8 cellular contexts compared by ENCODE assay signal in the genomic region with DNA sequence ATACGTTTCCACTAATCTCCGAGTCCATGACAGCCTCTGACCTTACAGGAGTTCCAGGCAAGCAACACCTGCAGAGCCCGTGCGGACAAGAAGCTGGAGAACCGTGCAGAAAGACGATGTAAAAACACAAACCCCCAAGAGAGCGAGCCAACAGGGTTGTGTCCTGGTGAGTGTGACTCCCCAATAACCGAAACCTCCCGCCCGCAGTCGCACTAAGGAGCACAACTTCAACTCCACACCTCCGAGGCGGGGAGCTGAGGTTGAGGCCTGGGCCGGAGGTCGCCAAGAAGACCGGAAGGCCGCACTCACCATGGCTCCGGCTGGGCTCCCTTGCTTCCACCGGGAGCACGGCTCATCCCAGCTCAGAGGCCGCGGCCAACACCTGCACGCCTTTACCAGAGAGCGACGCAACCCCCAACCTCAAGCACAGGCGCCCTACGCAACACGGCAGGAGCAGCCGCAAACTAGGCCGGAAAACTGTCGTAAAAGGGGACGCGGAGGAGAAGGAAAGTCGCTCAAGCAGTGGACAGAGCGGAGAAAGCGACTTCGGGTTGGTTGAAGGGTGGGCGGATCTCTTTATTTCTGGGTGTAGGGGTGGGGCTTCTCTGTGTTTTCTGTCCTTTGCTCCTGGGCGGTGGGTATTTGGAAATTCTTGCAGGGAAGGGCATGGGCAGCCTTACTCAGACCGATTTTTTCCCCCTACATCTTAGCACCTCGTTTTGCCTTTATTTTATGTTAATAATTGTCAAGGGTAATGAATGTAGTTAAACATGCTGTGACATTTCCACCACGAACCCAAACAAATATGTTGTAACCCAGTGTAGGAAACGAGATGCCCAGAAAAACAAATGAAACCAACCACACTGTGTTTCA. TPM values are rescaled to one million over a fixed set of nuclear protein-coding genes. Genes with fewer than 3 reads are reported as not detected.
DNase-seq lines count a peak whose midpoint lies in the region; ATAC-seq, FAIRE-seq and TF ChIP-seq lines count a peak whose summit lies in the region.

A gene (minus strand): TSS at position 446 of the 873 bp plus-strand sequence. CDS start 134 bp downstream, at position 312.

- intact Hi-C loops in CD14-positive monocyte (cut with micrococcal nuclease) (loop anchor here (5.0 kb wide), 2 partner anchors 72 to 77 kb away; a partner anchor contains a TSS), HepG2 (cut with micrococcal nuclease; ENCODE audit: unreplicated experiment) (loop anchor here (5.0 to 10.0 kb wide), 3 partner anchors 77 to 385 kb away; a partner anchor contains a TSS)

- TF ChIP-seq EP300 in HepG2 (IDR thresholded peaks at IDR 0.05; ENCODE audit: low read depth in 2 of 2, low read length in 2 of 2): peak in 1 of 2 experiments; percentile 34; a peak in 2 of 4 replicates
- TF ChIP-seq EP300 in HepG2 (CRISPR knock-in tag; IDR thresholded peaks at IDR 0.05; ENCODE audit: borderline replicate concordance): no peak; the same call in 1 of the 2 replicates

- no peak; the same call in 1 of the 2 replicates for TF ChIP-seq RAD21 in HepG2 (CRISPR knock-in tag; IDR thresholded peaks at IDR 0.05)

- H3K27ac Mint-ChIP-seq in CD14-positive monocyte: peak within 1 kb of the TSS; percentile 83 to 95 (median 87)

- peaks cover 0 to 9% of the 10 kb centered on the region in 2 experiments; a peak in 2 of 5 replicates for H3K36me3 ChIP-seq in HepG2 (replicated peaks in 1 of 2; ENCODE audit: control insufficient read depth in 1 of 2, insufficient read depth in 2 of 2, low read length in 2 of 2)

- DNase-seq in CD14-positive monocyte (ENCODE audit: low spot score) (peak; percentile 84), NCI-H82 (lab: John Stamatoyannopoulos, UW) (peak; percentile 99), dermis microvascular lymphatic vessel endothelial cell (ENCODE audit: low read depth in 2 of 2) (peak; percentile 85 to 96), HepG2 (ENCODE audit: low spot score) (peak; percentile 96)
- DNase-seq in activated CD4-positive, alpha-beta T cell treated with anti-CD3 and anti-CD28 coated beads, Interleukin-2, amount 50 U/mL, for 48 hours: peak; percentile 86 to 91
- DNase-seq in stimulated activated CD4-positive, alpha-beta T cell treated with anti-CD3 and anti-CD28 coated beads, Interleukin-4, amount 100 ng/mL, for 1 hour: peak; percentile 84

- peak; percentile 89 to 91 for TF ChIP-seq POLR2A in HepG2 (IDR thresholded peaks at IDR 0.05; ENCODE audit: insufficient read depth in 1 of 2, low read depth in 2 of 2, low read length in 2 of 2)

- peak within 1 kb of the TSS; percentile 87 to 99 for H3K4me3 Mint-ChIP-seq in CD14-positive monocyte

- ATAC-seq in GM19397 (IDR thresholded peaks at IDR 0.05; ENCODE audit: unreplicated experiment) (peak; percentile 96), HG03571 (IDR thresholded peaks at IDR 0.05; ENCODE audit: unreplicated experiment) (peak; percentile 97), HepG2 (peak; percentile 99)

- peaks cover 16% of the 10 kb centered on the region for H3K4me1 Mint-ChIP-seq in CD14-positive monocyte

- H3K9me3 ChIP-seq in HepG2 (ENCODE audit: low read length): no peaks in the 10 kb centered on the region

- CTCF ChIA-PET in HepG2 (lab: Yijun Ruan, JAX; ENCODE audit: low intra/inter-chr PET ratio, low total read pairs): no interaction called here

- H3K4me2 ChIP-seq in HepG2 (ENCODE audit: low read depth, low read length): peak within 1 kb of the TSS; percentile 81

- H3K4me3 ChIP-seq in HepG2 (replicated peaks in 1 of 3; ENCODE audit: insufficient read depth in 1 of 3, low read depth in 2 of 3, low read length in 3 of 3): peak within 1 kb of the TSS; percentile 87 to 97 (median 92)

- H3K9ac ChIP-seq in HepG2 (ENCODE audit: insufficient read depth, low read depth, low read length): peak within 1 kb of the TSS; percentile 94

- H3K27me3 ChIP-seq in HepG2 (ENCODE audit: control insufficient read depth in 1 of 2, insufficient read depth in 2 of 2, low read length in 2 of 2): peaks cover 0 to 2% of the 10 kb centered on the region in 2 experiments; a peak in 1 of 5 replicates

- peak; percentile 80 for FAIRE-seq in HepG2 (lab: Jason Lieb, UNC)

- in situ Hi-C loops in HepG2 (cut with HindIII; ENCODE audit: extremely low pct_ligation_motif_present, low pct_unique_long_range_greater_than_20kb): loop anchor here (25.0 kb wide), 1 partner anchor 377 kb away; a partner anchor contains a TSS

- H3K79me2 ChIP-seq in HepG2 (ENCODE audit: insufficient read depth, low read length): peaks cover 10% of the 10 kb centered on the region

- BruUV-seq in HepG2 (replicated peaks; lab: Mats Ljungman, UMichigan): no TSS peak

- no peaks in the 10 kb centered on the region for H4K20me1 ChIP-seq in HepG2 (ENCODE audit: insufficient read depth, low read length)

- H3K27me3 Mint-ChIP-seq in CD14-positive monocyte (ENCODE audit: low read depth in 3 of 3): peaks cover 0 to 6% (median 0%) of the 10 kb centered on the region in 3 donors

- WGBS in HepG2 (ENCODE audit: low lambda C conversion rate): under 1% methylated on average over 22 of the region's 43 CpGs

- peaks cover 27% of the 10 kb centered on the region for H3K4me1 ChIP-seq in HepG2 (ENCODE audit: insufficient read depth, low read length)

- POLR2A ChIA-PET in HepG2 (lab: Yijun Ruan, JAX): interaction anchor here (0.9 to 1.7 kb wide), 6 partner anchors 12 to 388 kb away, joined by 3 to 20 read pairs (median 4); a partner anchor contains a TSS

- H3K27ac ChIP-seq in HepG2 (ENCODE audit: extremely low read length, insufficient read depth, low read length): peak within 1 kb of the TSS; percentile 94

- peaks cover 10 to 19% of the 10 kb centered on the region in 2 donors for H3K36me3 Mint-ChIP-seq in CD14-positive monocyte

- peak within 1 kb of the TSS; percentile 93 for H2AFZ ChIP-seq in HepG2 (ENCODE audit: low read length)

- TF ChIP-seq CTCF in CD14-positive monocyte (IDR thresholded peaks at IDR 0.05): no peak
- peak; percentile 29; the same call in 1 of the 2 replicates for TF ChIP-seq CTCF in HepG2 (CRISPR knock-in tag; IDR thresholded peaks at IDR 0.05)

- H3K9me3 Mint-ChIP-seq in CD14-positive monocyte: no peaks in the 10 kb centered on the region

TF ChIP-seq in HepG2, 621 proteins besides CTCF, POLR2A, EP300 and RAD21 (continues in another document):
- TF ChIP-seq NFIB (CRISPR knock-in tag; IDR thresholded peaks at IDR 0.05; ENCODE audit: borderline replicate concordance): no peak
- TF ChIP-seq ZNF256 (CRISPR knock-in tag; conservative IDR thresholded peaks at IDR 0.05): 0 out of 2 replicates have a peak, but pooled peaks have one; percentile 18
- TF ChIP-seq ZNF138 (CRISPR knock-in tag; IDR thresholded peaks at IDR 0.05; ENCODE audit: low read depth): no peak
- peak; percentile 63 for TF ChIP-seq AGO2 (optimal IDR thresholded peaks at IDR 0.05; ENCODE audit: low read depth, low read length)
- peak; percentile 6 for TF ChIP-seq NCOA2 (CRISPR knock-in tag; IDR thresholded peaks at IDR 0.05)
- TF ChIP-seq, protein P1, sequence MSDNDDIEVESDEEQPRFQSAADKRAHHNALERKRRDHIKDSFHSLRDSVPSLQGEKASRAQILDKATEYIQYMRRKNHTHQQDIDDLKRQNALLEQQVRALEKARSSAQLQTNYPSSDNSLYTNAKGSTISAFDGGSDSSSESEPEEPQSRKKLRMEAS (IDR thresholded peaks at IDR 0.05): peak; percentile 92
- TF ChIP-seq ZNF749 (CRISPR knock-in tag; IDR thresholded peaks at IDR 0.05; ENCODE audit: borderline replicate concordance): peak; percentile 80
- TF ChIP-seq, protein P2, sequence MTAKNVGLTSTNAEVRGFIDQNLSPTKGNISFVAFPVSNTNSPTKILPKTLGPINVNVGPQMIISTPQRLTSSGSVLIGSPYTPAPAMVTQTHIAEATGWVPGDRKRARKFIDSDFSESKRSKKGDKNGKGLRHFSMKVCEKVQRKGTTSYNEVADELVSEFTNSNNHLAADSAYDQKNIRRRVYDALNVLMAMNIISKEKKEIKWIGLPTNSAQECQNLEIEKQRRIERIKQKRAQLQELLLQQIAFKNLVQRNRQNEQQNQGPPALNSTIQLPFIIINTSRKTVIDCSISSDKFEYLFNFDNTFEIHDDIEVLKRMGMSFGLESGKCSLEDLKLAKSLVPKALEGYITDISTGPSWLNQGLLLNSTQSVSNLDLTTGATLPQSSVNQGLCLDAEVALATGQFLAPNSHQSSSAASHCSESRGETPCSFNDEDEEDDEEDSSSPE (CRISPR knock-in tag; IDR thresholded peaks at IDR 0.05): peak; percentile 81
- TF ChIP-seq, protein P3, sequence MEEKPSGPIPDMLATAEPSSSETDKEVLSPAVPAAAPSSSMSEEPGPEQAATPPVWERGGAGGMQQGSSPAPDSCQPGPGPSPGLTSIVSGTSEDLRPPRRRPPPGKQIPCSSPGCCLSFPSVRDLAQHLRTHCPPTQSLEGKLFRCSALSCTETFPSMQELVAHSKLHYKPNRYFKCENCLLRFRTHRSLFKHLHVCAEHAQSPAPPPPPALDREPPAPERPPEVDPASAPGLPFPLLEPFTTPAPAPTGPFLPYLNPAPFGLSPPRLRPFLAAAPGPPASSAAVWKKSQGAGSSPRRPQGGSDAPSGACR (CRISPR knock-in tag; IDR thresholded peaks at IDR 0.05): peak; percentile 51

RNA-seq across cellular contexts. Expression of the gene that starts here (rescaled TPM):
- 10 to 100 TPM; 44.0 to 44.7 TPM for polyA plus RNA-seq in CD14-positive monocyte
- total RNA-seq in dermis microvascular lymphatic vessel endothelial cell: 25.2 and 30.3 TPM in 2 replicates
- 68.8 and 75.8 TPM in 2 replicates for total RNA-seq in HepG2 (2016; rRNA removed; fragmentation: Illumina TruSeq; extraction: Trizol)
- 136 and 179 TPM in 2 replicates for total RNA-seq in HepG2 (2016; cell fraction: cytosol; rRNA removed; fragmentation: Illumina TruSeq; extraction: Trizol; ENCODE audit: low read depth)
- total RNA-seq in HepG2 (2016; cell fraction: insoluble cytoplasmic fraction; rRNA removed; fragmentation: Illumina TruSeq; extraction: Trizol): 70.3 and 76.9 TPM in 2 replicates
- 133 and 153 TPM in 2 replicates for total RNA-seq in HepG2 (2016; cell fraction: membrane; rRNA removed; fragmentation: Illumina TruSeq; extraction: Trizol)
- 29.9 and 32.8 TPM in 2 replicates for total RNA-seq in HepG2 (2016; cell fraction: nucleus; rRNA removed; fragmentation: Illumina TruSeq; extraction: Trizol)
- polyA plus RNA-seq in HepG2 (2011; rRNA removed): 51.1 and 55.9 TPM in 2 replicates
- polyA plus RNA-seq in HepG2 (2011; cell fraction: cytosol; rRNA removed): 32.0 and 42.0 TPM in 2 replicates
- 21.3 and 28.5 TPM in 2 replicates for polyA plus RNA-seq in HepG2 (2011; cell fraction: nucleus; rRNA removed)
- polyA plus RNA-seq in HepG2 (2012): 51.5 and 65.8 TPM in 2 replicates
- 200 and 273 TPM in 2 replicates for polyA plus RNA-seq in HepG2 (2016; cell fraction: cytosol; fragmentation: Illumina TruSeq; extraction: Trizol; ENCODE audit: low read depth)
- 69.9 and 93.8 TPM in 2 replicates for polyA plus RNA-seq in HepG2 (2016; cell fraction: insoluble cytoplasmic fraction; fragmentation: Illumina TruSeq; extraction: Trizol; ENCODE audit: low read depth)
- 154 and 167 TPM in 2 replicates for polyA plus RNA-seq in HepG2 (2016; cell fraction: membrane; fragmentation: Illumina TruSeq; extraction: Trizol; ENCODE audit: low read depth)
- 76.3 and 81.3 TPM in 2 replicates for polyA plus RNA-seq in HepG2 (2016; cell fraction: nucleus; fragmentation: Illumina TruSeq; extraction: Trizol; ENCODE audit: insufficient read depth, low read depth)
- 24.8 and 35.4 TPM in 2 replicates for polyA minus RNA-seq in HepG2 (2011; rRNA and poly(A)+ RNA removed; ENCODE audit: low replicate concordance)
- 11.2 and 14.0 TPM in 2 replicates for polyA minus RNA-seq in HepG2 (2011; cell fraction: cytosol; rRNA and poly(A)+ RNA removed)
- polyA minus RNA-seq in HepG2 (2011; cell fraction: nucleus; rRNA and poly(A)+ RNA removed): 18.5 and 27.1 TPM in 2 replicates

Comparison
In these comparisons a context has a peak if more than half of its experiments do, and no peak if none do; other contexts are left out.
1. Peak in every context shown above with its lines: DNase-seq, ATAC-seq, H3K4me3 ChIP-seq and H3K27ac ChIP-seq.